1 cellular context compared by ENCODE assay signal in the genomic region with DNA sequence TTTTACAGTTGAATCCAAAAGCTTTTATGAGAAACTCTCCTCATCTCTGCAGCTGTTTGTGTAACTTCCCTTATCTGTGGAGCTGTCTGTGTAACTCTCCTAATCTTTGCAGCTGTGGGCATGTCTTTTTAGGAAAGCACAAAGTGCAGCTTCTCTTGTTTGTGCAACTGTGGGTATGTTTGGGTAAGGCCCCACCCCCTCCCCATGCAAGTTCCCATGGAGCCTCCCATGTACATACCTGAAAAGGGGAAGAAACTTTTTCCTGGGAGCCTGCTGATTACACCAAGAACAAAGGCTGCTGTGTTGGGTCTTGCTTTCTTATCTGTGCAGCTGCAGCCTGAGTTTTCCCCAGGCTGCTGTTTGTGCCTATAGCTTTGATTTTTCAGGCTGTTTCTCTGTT.
TF ChIP-seq lines count a peak whose summit lies in the region.

No MANE protein-coding gene starts in this region.

TF ChIP-seq in HepG2, 621 proteins besides CTCF, POLR2A, EP300 and RAD21 (continued from another document and continues in another):
- TF ChIP-seq, protein P1, sequence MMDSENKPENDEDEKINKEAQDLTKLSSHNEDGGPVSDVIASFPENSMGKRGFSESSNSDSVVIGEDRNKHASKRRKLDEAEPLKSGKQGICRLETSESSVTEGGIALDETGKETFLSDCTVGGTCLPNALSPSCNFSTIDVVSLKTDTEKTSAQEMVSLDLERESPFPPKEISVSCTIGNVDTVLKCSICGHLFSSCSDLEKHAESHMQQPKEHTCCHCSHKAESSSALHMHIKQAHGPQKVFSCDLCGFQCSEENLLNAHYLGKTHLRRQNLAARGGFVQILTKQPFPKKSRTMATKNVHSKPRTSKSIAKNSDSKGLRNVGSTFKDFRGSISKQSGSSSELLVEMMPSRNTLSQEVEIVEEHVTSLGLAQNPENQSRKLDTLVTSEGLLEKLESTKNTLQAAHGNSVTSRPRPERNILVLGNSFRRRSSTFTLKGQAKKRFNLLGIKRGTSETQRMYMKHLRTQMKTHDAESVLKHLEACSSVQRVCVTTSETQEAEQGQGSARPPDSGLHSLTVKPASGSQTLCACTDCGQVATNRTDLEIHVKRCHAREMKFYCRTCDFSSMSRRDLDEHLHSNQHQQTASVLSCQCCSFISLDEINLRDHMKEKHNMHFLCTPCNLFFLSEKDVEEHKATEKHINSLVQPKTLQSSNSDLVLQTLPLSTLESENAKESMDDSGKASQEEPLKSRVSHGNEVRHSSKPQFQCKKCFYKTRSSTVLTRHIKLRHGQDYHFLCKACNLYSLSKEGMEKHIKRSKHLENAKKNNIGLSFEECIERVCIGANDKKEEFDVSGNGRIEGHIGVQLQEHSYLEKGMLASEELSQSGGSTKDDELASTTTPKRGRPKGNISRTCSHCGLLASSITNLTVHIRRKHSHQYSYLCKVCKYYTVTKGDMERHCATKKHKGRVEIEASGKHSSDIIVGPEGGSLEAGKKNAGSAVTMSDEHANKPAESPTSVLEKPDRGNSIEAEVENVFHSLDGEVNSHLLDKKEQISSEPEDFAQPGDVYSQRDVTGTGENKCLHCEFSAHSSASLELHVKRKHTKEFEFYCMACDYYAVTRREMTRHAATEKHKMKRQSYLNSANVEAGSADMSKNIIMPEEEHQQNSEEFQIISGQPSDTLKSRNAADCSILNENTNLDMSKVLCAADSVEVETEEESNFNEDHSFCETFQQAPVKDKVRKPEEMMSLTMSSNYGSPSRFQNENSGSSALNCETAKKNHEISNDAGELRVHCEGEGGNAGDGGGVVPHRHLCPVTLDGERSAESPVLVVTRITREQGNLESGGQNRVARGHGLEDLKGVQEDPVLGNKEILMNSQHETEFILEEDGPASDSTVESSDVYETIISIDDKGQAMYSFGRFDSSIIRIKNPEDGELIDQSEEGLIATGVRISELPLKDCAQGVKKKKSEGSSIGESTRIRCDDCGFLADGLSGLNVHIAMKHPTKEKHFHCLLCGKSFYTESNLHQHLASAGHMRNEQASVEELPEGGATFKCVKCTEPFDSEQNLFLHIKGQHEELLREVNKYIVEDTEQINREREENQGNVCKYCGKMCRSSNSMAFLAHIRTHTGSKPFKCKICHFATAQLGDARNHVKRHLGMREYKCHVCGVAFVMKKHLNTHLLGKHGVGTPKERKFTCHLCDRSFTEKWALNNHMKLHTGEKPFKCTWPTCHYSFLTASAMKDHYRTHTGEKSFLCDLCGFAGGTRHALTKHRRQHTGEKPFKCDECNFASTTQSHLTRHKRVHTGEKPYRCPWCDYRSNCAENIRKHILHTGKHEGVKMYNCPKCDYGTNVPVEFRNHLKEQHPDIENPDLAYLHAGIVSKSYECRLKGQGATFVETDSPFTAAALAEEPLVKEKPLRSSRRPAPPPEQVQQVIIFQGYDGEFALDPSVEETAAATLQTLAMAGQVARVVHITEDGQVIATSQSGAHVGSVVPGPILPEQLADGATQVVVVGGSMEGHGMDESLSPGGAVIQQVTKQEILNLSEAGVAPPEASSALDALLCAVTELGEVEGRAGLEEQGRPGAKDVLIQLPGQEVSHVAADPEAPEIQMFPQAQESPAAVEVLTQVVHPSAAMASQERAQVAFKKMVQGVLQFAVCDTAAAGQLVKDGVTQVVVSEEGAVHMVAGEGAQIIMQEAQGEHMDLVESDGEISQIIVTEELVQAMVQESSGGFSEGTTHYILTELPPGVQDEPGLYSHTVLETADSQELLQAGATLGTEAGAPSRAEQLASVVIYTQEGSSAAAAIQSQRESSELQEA (CRISPR knock-in tag; IDR thresholded peaks at IDR 0.05; ENCODE audit: not compliant biosample characterization): no peak
- TF ChIP-seq ZKSCAN8 (CRISPR knock-in tag; IDR thresholded peaks at IDR 0.05; ENCODE audit: borderline replicate concordance) (peak; percentile 97), NFIB (CRISPR knock-in tag; IDR thresholded peaks at IDR 0.05; ENCODE audit: borderline replicate concordance) (no peak), CBFB (CRISPR knock-in tag; IDR thresholded peaks at IDR 0.05) (peak; percentile 90), MAF1 (CRISPR knock-in tag; IDR thresholded peaks at IDR 0.05; ENCODE audit: borderline replicate concordance) (0 out of 2 replicates have a peak, but pooled peaks have one; percentile 69), SMARCE1 (IDR thresholded peaks at IDR 0.05; ENCODE audit: borderline replicate concordance) (no peak), ZNF747 (CRISPR knock-in tag; IDR thresholded peaks at IDR 0.05; ENCODE audit: borderline replicate concordance) (no peak), ZBTB21 (CRISPR knock-in tag; IDR thresholded peaks at IDR 0.05) (peak; percentile 61; the same call in 1 of the 2 replicates), ZNF282 (IDR thresholded peaks at IDR 0.05; ENCODE audit: partially characterized antibody) (no peak), ZNF383 (CRISPR knock-in tag; IDR thresholded peaks at IDR 0.05; ENCODE audit: borderline replicate concordance) (no peak), HNF4G (IDR thresholded peaks at IDR 0.05; ENCODE audit: borderline replicate concordance, low read depth, low read length) (peak; percentile 94), HNF4G (CRISPR knock-in tag; IDR thresholded peaks at IDR 0.05; ENCODE audit: borderline replicate concordance, low read depth) (peak; percentile 83), ZSCAN31 (CRISPR knock-in tag; IDR thresholded peaks at IDR 0.05; ENCODE audit: low read depth) (0 out of 2 replicates have a peak, but pooled peaks have one; percentile 34), ZMYM4 (CRISPR knock-in tag; IDR thresholded peaks at IDR 0.05) (peak; percentile 94), SALL1 (CRISPR knock-in tag; IDR thresholded peaks at IDR 0.05) (peak; percentile 98), ZNF703 (CRISPR knock-in tag; IDR thresholded peaks at IDR 0.05; ENCODE audit: borderline replicate concordance) (peak; percentile 79), LCORL (IDR thresholded peaks at IDR 0.05) (peak; percentile 98), LCORL (CRISPR knock-in tag; IDR thresholded peaks at IDR 0.05) (peak; percentile 99), ZNF335 (CRISPR knock-in tag; IDR thresholded peaks at IDR 0.05) (peak; percentile 80), RELA (CRISPR knock-in tag; IDR thresholded peaks at IDR 0.05) (no peak), ZNF30 (CRISPR knock-in tag; IDR thresholded peaks at IDR 0.05) (no peak), ZNF644 (CRISPR knock-in tag; IDR thresholded peaks at IDR 0.05; ENCODE audit: low read depth) (peak; percentile 45; the same call in 1 of the 2 replicates), ZNF790 (CRISPR knock-in tag; IDR thresholded peaks at IDR 0.05; ENCODE audit: borderline replicate concordance) (no peak), SKI (IDR thresholded peaks at IDR 0.05; ENCODE audit: partially characterized antibody) (peak; percentile 99), POGZ (CRISPR knock-in tag; IDR thresholded peaks at IDR 0.05) (peak; percentile 92), DNMT3B (CRISPR knock-in tag; conservative IDR thresholded peaks at IDR 0.05) (no peak; the same call in 1 of the 2 replicates), THAP11 (CRISPR knock-in tag; IDR thresholded peaks at IDR 0.05) (peak; percentile 70; the same call in 1 of the 2 replicates), PPARG (CRISPR knock-in tag; conservative IDR thresholded peaks at IDR 0.05) (peak; percentile 73), ZNF160 (CRISPR knock-in tag; IDR thresholded peaks at IDR 0.05) (no peak), PLRG1 (conservative IDR thresholded peaks at IDR 0.05) (no peak), PITX1 (CRISPR knock-in tag; IDR thresholded peaks at IDR 0.05) (peak; percentile 94), U2AF2 (IDR thresholded peaks at IDR 0.05; ENCODE audit: low read depth, low read length) (no peak), KAT8 (CRISPR knock-in tag; IDR thresholded peaks at IDR 0.05) (peak; percentile 80)
- TF ChIP-seq, protein P2, sequence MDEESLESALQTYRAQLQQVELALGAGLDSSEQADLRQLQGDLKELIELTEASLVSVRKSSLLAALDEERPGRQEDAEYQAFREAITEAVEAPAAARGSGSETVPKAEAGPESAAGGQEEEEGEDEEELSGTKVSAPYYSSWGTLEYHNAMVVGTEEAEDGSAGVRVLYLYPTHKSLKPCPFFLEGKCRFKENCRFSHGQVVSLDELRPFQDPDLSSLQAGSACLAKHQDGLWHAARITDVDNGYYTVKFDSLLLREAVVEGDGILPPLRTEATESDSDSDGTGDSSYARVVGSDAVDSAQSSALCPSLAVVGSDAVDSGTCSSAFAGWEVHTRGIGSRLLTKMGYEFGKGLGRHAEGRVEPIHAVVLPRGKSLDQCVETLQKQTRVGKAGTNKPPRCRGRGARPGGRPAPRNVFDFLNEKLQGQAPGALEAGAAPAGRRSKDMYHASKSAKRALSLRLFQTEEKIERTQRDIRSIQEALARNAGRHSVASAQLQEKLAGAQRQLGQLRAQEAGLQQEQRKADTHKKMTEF (CRISPR knock-in tag; IDR thresholded peaks at IDR 0.05): peak; percentile 92
- TF ChIP-seq, protein P3, sequence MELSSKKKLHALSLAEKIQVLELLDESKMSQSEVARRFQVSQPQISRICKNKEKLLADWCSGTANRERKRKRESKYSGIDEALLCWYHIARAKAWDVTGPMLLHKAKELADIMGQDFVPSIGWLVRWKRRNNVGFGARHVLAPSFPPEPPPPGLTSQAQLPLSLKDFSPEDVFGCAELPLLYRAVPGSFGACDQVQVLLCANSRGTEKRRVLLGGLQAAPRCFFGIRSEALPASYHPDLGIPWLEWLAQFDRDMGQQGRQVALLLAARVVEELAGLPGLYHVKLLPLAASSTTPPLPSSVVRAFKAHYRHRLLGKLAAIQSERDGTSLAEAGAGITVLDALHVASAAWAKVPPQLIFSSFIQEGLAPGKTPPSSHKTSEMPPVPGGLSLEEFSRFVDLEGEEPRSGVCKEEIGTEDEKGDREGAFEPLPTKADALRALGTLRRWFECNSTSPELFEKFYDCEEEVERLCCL (CRISPR knock-in tag; IDR thresholded peaks at IDR 0.05; ENCODE audit: borderline replicate concordance): no peak
- TF ChIP-seq, protein P4, sequence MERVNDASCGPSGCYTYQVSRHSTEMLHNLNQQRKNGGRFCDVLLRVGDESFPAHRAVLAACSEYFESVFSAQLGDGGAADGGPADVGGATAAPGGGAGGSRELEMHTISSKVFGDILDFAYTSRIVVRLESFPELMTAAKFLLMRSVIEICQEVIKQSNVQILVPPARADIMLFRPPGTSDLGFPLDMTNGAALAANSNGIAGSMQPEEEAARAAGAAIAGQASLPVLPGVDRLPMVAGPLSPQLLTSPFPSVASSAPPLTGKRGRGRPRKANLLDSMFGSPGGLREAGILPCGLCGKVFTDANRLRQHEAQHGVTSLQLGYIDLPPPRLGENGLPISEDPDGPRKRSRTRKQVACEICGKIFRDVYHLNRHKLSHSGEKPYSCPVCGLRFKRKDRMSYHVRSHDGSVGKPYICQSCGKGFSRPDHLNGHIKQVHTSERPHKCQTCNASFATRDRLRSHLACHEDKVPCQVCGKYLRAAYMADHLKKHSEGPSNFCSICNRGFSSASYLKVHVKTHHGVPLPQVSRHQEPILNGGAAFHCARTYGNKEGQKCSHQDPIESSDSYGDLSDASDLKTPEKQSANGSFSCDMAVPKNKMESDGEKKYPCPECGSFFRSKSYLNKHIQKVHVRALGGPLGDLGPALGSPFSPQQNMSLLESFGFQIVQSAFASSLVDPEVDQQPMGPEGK (CRISPR knock-in tag; IDR thresholded peaks at IDR 0.05): peak; percentile 96
- TF ChIP-seq, protein P5, sequence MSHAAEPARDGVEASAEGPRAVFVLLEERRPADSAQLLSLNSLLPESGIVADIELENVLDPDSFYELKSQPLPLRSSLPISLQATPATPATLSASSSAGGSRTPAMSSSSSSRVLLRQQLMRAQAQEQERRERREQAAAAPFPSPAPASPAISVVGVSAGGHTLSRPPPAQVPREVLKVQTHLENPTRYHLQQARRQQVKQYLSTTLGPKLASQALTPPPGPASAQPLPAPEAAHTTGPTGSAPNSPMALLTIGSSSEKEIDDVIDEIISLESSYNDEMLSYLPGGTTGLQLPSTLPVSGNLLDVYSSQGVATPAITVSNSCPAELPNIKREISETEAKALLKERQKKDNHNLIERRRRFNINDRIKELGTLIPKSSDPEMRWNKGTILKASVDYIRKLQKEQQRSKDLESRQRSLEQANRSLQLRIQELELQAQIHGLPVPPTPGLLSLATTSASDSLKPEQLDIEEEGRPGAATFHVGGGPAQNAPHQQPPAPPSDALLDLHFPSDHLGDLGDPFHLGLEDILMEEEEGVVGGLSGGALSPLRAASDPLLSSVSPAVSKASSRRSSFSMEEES (CRISPR knock-in tag; IDR thresholded peaks at IDR 0.05): peak; percentile 78
- TF ChIP-seq, protein P6, sequence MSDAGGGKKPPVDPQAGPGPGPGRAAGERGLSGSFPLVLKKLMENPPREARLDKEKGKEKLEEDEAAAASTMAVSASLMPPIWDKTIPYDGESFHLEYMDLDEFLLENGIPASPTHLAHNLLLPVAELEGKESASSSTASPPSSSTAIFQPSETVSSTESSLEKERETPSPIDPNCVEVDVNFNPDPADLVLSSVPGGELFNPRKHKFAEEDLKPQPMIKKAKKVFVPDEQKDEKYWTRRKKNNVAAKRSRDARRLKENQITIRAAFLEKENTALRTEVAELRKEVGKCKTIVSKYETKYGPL (CRISPR knock-in tag; IDR thresholded peaks at IDR 0.05): peak; percentile 45; the same call in 1 of the 2 replicates
- TF ChIP-seq, protein P7, sequence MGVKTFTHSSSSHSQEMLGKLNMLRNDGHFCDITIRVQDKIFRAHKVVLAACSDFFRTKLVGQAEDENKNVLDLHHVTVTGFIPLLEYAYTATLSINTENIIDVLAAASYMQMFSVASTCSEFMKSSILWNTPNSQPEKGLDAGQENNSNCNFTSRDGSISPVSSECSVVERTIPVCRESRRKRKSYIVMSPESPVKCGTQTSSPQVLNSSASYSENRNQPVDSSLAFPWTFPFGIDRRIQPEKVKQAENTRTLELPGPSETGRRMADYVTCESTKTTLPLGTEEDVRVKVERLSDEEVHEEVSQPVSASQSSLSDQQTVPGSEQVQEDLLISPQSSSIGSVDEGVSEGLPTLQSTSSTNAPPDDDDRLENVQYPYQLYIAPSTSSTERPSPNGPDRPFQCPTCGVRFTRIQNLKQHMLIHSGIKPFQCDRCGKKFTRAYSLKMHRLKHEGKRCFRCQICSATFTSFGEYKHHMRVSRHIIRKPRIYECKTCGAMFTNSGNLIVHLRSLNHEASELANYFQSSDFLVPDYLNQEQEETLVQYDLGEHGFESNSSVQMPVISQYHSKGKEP (CRISPR knock-in tag; IDR thresholded peaks at IDR 0.05): no peak
- TF ChIP-seq, protein P8, sequence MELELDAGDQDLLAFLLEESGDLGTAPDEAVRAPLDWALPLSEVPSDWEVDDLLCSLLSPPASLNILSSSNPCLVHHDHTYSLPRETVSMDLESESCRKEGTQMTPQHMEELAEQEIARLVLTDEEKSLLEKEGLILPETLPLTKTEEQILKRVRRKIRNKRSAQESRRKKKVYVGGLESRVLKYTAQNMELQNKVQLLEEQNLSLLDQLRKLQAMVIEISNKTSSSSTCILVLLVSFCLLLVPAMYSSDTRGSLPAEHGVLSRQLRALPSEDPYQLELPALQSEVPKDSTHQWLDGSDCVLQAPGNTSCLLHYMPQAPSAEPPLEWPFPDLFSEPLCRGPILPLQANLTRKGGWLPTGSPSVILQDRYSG (CRISPR knock-in tag; IDR thresholded peaks at IDR 0.05): no peak
- TF ChIP-seq, protein P9, sequence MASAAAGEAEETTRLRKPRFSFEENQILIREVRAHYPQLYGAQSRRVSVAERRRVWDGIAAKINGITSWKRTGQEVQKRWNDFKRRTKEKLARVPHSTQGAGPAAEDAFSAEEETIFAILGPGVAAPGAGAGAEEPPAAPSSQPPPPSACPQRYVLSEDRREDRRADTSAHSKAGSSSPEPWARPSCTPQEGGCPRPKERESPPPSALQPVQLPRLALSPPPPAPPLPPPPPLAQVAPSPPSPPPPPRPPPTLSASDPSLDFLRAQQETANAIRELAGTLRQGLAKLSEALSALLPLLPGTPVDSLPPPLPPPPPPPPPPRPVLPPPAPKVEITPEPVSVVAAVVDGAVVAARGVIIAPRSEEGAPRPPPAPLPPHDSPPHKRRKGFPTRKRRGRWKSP (CRISPR knock-in tag; IDR thresholded peaks at IDR 0.05): peak; percentile 92
- TF ChIP-seq, protein P10, sequence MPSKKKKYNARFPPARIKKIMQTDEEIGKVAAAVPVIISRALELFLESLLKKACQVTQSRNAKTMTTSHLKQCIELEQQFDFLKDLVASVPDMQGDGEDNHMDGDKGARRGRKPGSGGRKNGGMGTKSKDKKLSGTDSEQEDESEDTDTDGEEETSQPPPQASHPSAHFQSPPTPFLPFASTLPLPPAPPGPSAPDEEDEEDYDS (CRISPR knock-in tag; IDR thresholded peaks at IDR 0.05): peak; percentile 70; the same call in 1 of the 2 replicates
